In genomic region chr16:16101585-16101984, GRCh38 we compare ENCODE assay signal across 33 cellular contexts.
DNase-seq lines count a peak whose midpoint lies in the region; ATAC-seq and TF ChIP-seq lines count a peak whose summit lies in the region.
"Had no signal": no experiment of that assay in that cellular context is flagged by ENCODE, and none has a peak within 500 bp of the region (broad histone marks: within the 10 kb centered on the region; RNA-seq: fewer than 3 reads in every experiment).

No MANE protein-coding gene starts in this region.

- no peak for TF ChIP-seq RAD21 in IMR-90 (IDR thresholded peaks at IDR 0.05; ENCODE audit: low read length)

- in situ Hi-C loops in IMR-90 (cut with MboI; ENCODE audit: low sequenced_read_pairs): no loop called here

- no peak overlapping the region for H3K18ac ChIP-seq in IMR-90 (ENCODE audit: low read depth, low read length)

- H3K4me3 ChIP-seq in BLaER1 treated with 17β-estradiol and CSF1 and Interleukin-3, amounts not matched to agents 10 nM and 100 nM: no peak overlapping the region
- no peak overlapping the region for H3K4me3 ChIP-seq in IMR-90 (ENCODE audit: insufficient read depth, low read depth, low read length)
- H3K4me3 ChIP-seq: GM12878, prostate gland, SJSA1, suprapubic skin had no signal

- POLR2A ChIA-PET in IMR-90 (lab: Charles Lee; ENCODE audit: unreplicated experiment): interaction anchor here (0.6 kb wide), 1 partner anchor 11 kb away, joined by 11 read pairs; no protein-coding TSS in a partner anchor

- no peak overlapping the region for H2AFZ ChIP-seq in IMR-90 (replicated peaks; ENCODE audit: low read length, poor library complexity)

- no peak for TF ChIP-seq POLR2A in IMR-90 (IDR thresholded peaks at IDR 0.05; ENCODE audit: low read depth, low read length)

- H2BK5ac ChIP-seq in IMR-90 (ENCODE audit: low read depth, low read length, poor library complexity, severe bottlenecking): no peak overlapping the region

- peaks cover 6% of the 10 kb centered on the region for H3K4me1 Mint-ChIP-seq in osteocyte (ENCODE audit: unreplicated experiment)
- H3K4me1 Mint-ChIP-seq: T-cell had no signal

- peaks cover 27 to 95% (median 77%) of the 10 kb centered on the region in 10 experiments for H3K4me1 ChIP-seq in BLaER1 treated with 17β-estradiol and CSF1 and Interleukin-3, amounts not matched to agents 10 nM and 100 nM
- H3K4me1 ChIP-seq in IMR-90 (ENCODE audit: control insufficient read depth, insufficient read depth, low read length): peaks cover 10% of the 10 kb centered on the region
- H3K4me1 ChIP-seq: suprapubic skin had no signal

- DNase-seq in IMR-90: no peak
- peak; percentile 10 for DNase-seq in SK-N-DZ (ENCODE audit: low spot score)
- no peak for DNase-seq in osteocyte (ENCODE audit: extremely low spot score, unreplicated experiment)
- no peak for DNase-seq in 8988T
- no peak for DNase-seq in NCI-H2171 treated with DMSO at 0.1 percent for 48 hours (lab: John Stamatoyannopoulos, UW)
- no peak for DNase-seq in LoVo (ENCODE audit: low spot score)
- DNase-seq: activated B cell treated with CpG ODN at 0.5 μM for 24 hours; activated gamma-delta T cell treated with Interleukin-2 at 50 U/mL for 16 hours; activated T-cell treated with anti-CD3 and anti-CD28 coated beads, Interleukin-2, amount 50 U/mL, for 4 hours; Calu3; central memory CD4-positive, alpha-beta T cell; cortex of kidney; effector memory CD4-positive, alpha-beta T cell; EL; mesenchymal stem cell; NCI-H1436; NCI-H446; NCI-H82; stimulated activated CD4-positive, alpha-beta T cell treated with anti-CD3 and anti-CD28 coated beads, Interleukin-4, amount 100 ng/mL, for 4 hours; stimulated activated naive CD4-positive, alpha-beta T cell; T-cell had no signal

- dilution Hi-C loops in IMR-90 (cut with HindIII; ENCODE audit: low sequenced_read_pairs, unreplicated experiment): no loop called here

- WGBS in IMR-90 (ENCODE audit: extremely low coverage in 2 of 2, insufficient read length in 1 of 2), 2 experiments: 82% methylated on average over 4 of the region's 5 CpGs; no CpG with 5 or more reads in 1 of the 2 experiments

- no peak overlapping the region for H4K91ac ChIP-seq in IMR-90 (ENCODE audit: insufficient read depth, low read depth, low read length)

- H3K9me3 Mint-ChIP-seq in osteocyte (ENCODE audit: unreplicated experiment): no peaks in the 10 kb centered on the region
- H3K9me3 Mint-ChIP-seq: activated B cell treated with CpG ODN at 0.5 μM for 24 hours; activated T-cell treated with anti-CD3 and anti-CD28 coated beads, Interleukin-2, amount 50 U/mL, for 4 hours; T-cell had no signal

- no peak overlapping the region for H2BK120ac ChIP-seq in IMR-90 (ENCODE audit: low read depth, low read length)

- H3K27me3 ChIP-seq in BLaER1 treated with 17β-estradiol and CSF1 and Interleukin-3, amounts not matched to agents 10 nM and 100 nM: no peaks in the 10 kb centered on the region
- H3K27me3 ChIP-seq in IMR-90 (ENCODE audit: control insufficient read depth, insufficient read depth, low read length): no peaks in the 10 kb centered on the region
- H3K27me3 ChIP-seq: neutrophil, SJSA1, suprapubic skin had no signal

- peak overlapping the region; percentile 1 for H2AK9ac ChIP-seq in IMR-90 (replicated peaks; ENCODE audit: low read depth, low read length, poor library complexity)

- BruUV-seq in IMR-90 (replicated peaks; lab: Mats Ljungman, UMichigan): no TSS peak

- CTCF ChIA-PET in IMR-90 (lab: Yijun Ruan, JAX): interaction anchor here (0.6 kb wide), 1 partner anchor 268 kb away, joined by 4 read pairs; no protein-coding TSS in a partner anchor

- TF ChIP-seq CTCF in IMR-90 (conservative IDR thresholded peaks at IDR 0.05; ENCODE audit: low read depth, low read length) (no peak), osteocyte (IDR thresholded peaks at IDR 0.05) (no peak)

- H3K36me3 Mint-ChIP-seq in osteocyte (ENCODE audit: unreplicated experiment): peaks cover 58% of the 10 kb centered on the region

- no peak overlapping the region for H3K9ac ChIP-seq in BLaER1 treated with 17β-estradiol and CSF1 and Interleukin-3, amounts not matched to agents 10 nM and 100 nM
- H3K9ac ChIP-seq in IMR-90 (ENCODE audit: low read depth, low read length): no peak overlapping the region
- H3K9ac ChIP-seq: KMS-11 had no signal

- no peak overlapping the region for H3K23ac ChIP-seq in IMR-90 (ENCODE audit: low read depth, low read length)

- peaks cover 0 to 19% (median 4%) of the 10 kb centered on the region in 11 experiments; a peak in 7 of 22 replicates for H3K9me3 ChIP-seq in BLaER1 treated with 17β-estradiol and CSF1 and Interleukin-3, amounts not matched to agents 10 nM and 100 nM (replicated peaks in 1 of 11)
- H3K9me3 ChIP-seq in IMR-90 (ENCODE audit: control insufficient read depth, insufficient read depth, low read length): no peaks in the 10 kb centered on the region
- H3K9me3 ChIP-seq: neutrophil, prostate gland, SJSA1, suprapubic skin had no signal

- peaks cover 30% of the 10 kb centered on the region for H3K9me1 ChIP-seq in IMR-90 (ENCODE audit: insufficient read depth, low read length)

- H3K36me3 ChIP-seq in BLaER1 treated with 17β-estradiol and CSF1 and Interleukin-3, amounts not matched to agents 10 nM and 100 nM: peaks cover 74 to 95% (median 81%) of the 10 kb centered on the region in 11 experiments
- peaks cover 82% of the 10 kb centered on the region for H3K36me3 ChIP-seq in IMR-90 (ENCODE audit: control insufficient read depth, insufficient read depth, low read length)

- H3K27me3 Mint-ChIP-seq in osteocyte (ENCODE audit: unreplicated experiment): no peaks in the 10 kb centered on the region
- H3K27me3 Mint-ChIP-seq: activated B cell treated with CpG ODN at 0.5 μM for 24 hours, T-cell had no signal

- no peak overlapping the region for H2BK15ac ChIP-seq in IMR-90 (ENCODE audit: low read depth, low read length)

- intact Hi-C loops in IMR-90 (cut with micrococcal nuclease): no loop called here

- H3K56ac ChIP-seq in IMR-90 (ENCODE audit: extremely low read depth, insufficient read depth, low read length): no peak overlapping the region

- peak overlapping the region in 8 of 11 experiments; percentile 53 to 85 (median 69); a peak in 16 of 22 replicates for H3K4me2 ChIP-seq in BLaER1 treated with 17β-estradiol and CSF1 and Interleukin-3, amounts not matched to agents 10 nM and 100 nM
- H3K4me2 ChIP-seq in IMR-90 (ENCODE audit: low read depth, low read length): no peak overlapping the region
- H3K4me2 ChIP-seq: KMS-11 had no signal

- H3K14ac ChIP-seq in IMR-90 (replicated peaks; ENCODE audit: low read depth, low read length): no peak overlapping the region

- peaks cover 30 to 68% of the 10 kb centered on the region in 2 experiments for H3K79me1 ChIP-seq in IMR-90 (ENCODE audit: low read depth in 1 of 2, low read length in 2 of 2)

- H3K27ac ChIP-seq in BLaER1 treated with 17β-estradiol and CSF1 and Interleukin-3, amounts not matched to agents 10 nM and 100 nM: no peak overlapping the region
- H3K27ac ChIP-seq in IMR-90 (ENCODE audit: insufficient read depth, low read length): no peak overlapping the region
- H3K27ac ChIP-seq: KMS-11, neutrophil, prostate gland, RWPE1, SJSA1, suprapubic skin had no signal

- 0 out of 2 replicates have a peak overlapping the region, but pooled peaks have one; percentile 5 for H3K4ac ChIP-seq in IMR-90 (ENCODE audit: low read depth, low read length)

- H4K20me1 ChIP-seq in BLaER1 treated with 17β-estradiol and CSF1 and Interleukin-3, amounts not matched to agents 10 nM and 100 nM: peaks cover 0 to 46% (median 6%) of the 10 kb centered on the region in 11 experiments; a peak in 9 of 22 replicates
- peaks cover 27% of the 10 kb centered on the region for H4K20me1 ChIP-seq in IMR-90 (ENCODE audit: insufficient read depth, low read length)

- H4K5ac ChIP-seq in IMR-90 (ENCODE audit: low read depth, low read length): no peak overlapping the region

- ATAC-seq in IMR-90 (ENCODE audit: low read depth) (no peak), HG02885 (IDR thresholded peaks at IDR 0.05; ENCODE audit: poor library complexity, unreplicated experiment) (no peak)
- ATAC-seq: activated T-cell treated with anti-CD3 and anti-CD28 coated beads, Interleukin-2, amount 50 U/mL, for 4 hours; GM12878; left lobe of liver; sciatic nerve; T-cell had no signal

- H2AK5ac ChIP-seq in IMR-90 (ENCODE audit: low read depth, low read length): no peak overlapping the region

- H2BK20ac ChIP-seq in IMR-90 (ENCODE audit: low read depth, low read length): no peak overlapping the region

- H3K4me3 Mint-ChIP-seq in osteocyte (ENCODE audit: unreplicated experiment): no peak overlapping the region
- H3K4me3 Mint-ChIP-seq: activated B cell treated with CpG ODN at 0.5 μM for 24 hours; activated T-cell treated with anti-CD3 and anti-CD28 coated beads, Interleukin-2, amount 50 U/mL, for 4 hours; CD14-positive monocyte; T-cell had no signal

- peak overlapping the region; percentile 45 for H3K27ac Mint-ChIP-seq in osteocyte (ENCODE audit: unreplicated experiment)
- H3K27ac Mint-ChIP-seq: activated B cell treated with CpG ODN at 0.5 μM for 24 hours, T-cell had no signal

- no peak overlapping the region for H4K8ac ChIP-seq in IMR-90 (ENCODE audit: low read depth in 2 of 2, low read length in 2 of 2)

TF ChIP-seq in IMR-90, 13 proteins besides CTCF, POLR2A, EP300 and RAD21:
- TF ChIP-seq RFX5 (IDR thresholded peaks at IDR 0.05; ENCODE audit: low read depth, low read length) (no peak), RCOR1 (IDR thresholded peaks at IDR 0.05; ENCODE audit: insufficient replicate concordance, low read length) (no peak), CHD1 (IDR thresholded peaks at IDR 0.05; ENCODE audit: low read depth, low read length) (no peak), SMC3 (IDR thresholded peaks at IDR 0.05; ENCODE audit: low read depth, low read length) (no peak), ELK1 (IDR thresholded peaks at IDR 0.05; ENCODE audit: borderline replicate concordance, low read depth, low read length) (no peak), CEBPB (IDR thresholded peaks at IDR 0.05; ENCODE audit: low read depth, low read length) (no peak), NFE2L2 (IDR thresholded peaks at IDR 0.05; ENCODE audit: low read depth, low read length) (no peak), FOS (IDR thresholded peaks at IDR 0.05; ENCODE audit: low read depth, low read length) (no peak), BHLHE40 (IDR thresholded peaks at IDR 0.05; ENCODE audit: low read depth, low read length) (no peak), MXI1 (IDR thresholded peaks at IDR 0.05; ENCODE audit: borderline replicate concordance, low read depth, low read length) (no peak)
